15 cellular contexts compared by ENCODE assay signal in genomic region chr22:29769723-29770321, GRCh38. TPM values are rescaled to one million over a fixed set of nuclear protein-coding genes. Genes with fewer than 3 reads are reported as not detected.
"Had no signal": no experiment of that assay in that cellular context is flagged by ENCODE, and none has a peak within 500 bp of the region (broad histone marks: within the 10 kb centered on the region; RNA-seq: fewer than 3 reads in every experiment).

No MANE protein-coding gene starts in this region.

- DNase-seq: activated CD4-positive, CD25-positive, alpha-beta regulatory T cell treated with anti-CD3 and anti-CD28 coated beads, Interleukin-2, amount 50 U/mL, for 72 hours; activated gamma-delta T cell; activated T-cell treated with anti-CD3 and anti-CD28 coated beads, Interleukin-2, amount 50 U/mL, for 48 hours; heart left ventricle; left cardiac atrium; mammary epithelial cell; mucosa of descending colon; naive thymus-derived CD4-positive, alpha-beta T cell; occipital lobe; T1000 had no signal

- H3K27me3 Mint-ChIP-seq: naive thymus-derived CD4-positive, alpha-beta T cell had no signal

- H3K27ac Mint-ChIP-seq: stimulated activated effector memory CD8-positive, alpha-beta T cell treated with anti-CD3 and anti-CD28 coated beads, Interleukin-12 subunit alpha, Interleukin-12 subunit beta, amount 100 ng/mL, for 72 hours had no signal

- H3K9me3 ChIP-seq: ascending aorta, heart left ventricle, mucosa of descending colon had no signal

- ATAC-seq: heart left ventricle; left cardiac atrium; mucosa of descending colon; naive thymus-derived CD4-positive, alpha-beta T cell; stimulated activated effector memory CD8-positive, alpha-beta T cell treated with anti-CD3 and anti-CD28 coated beads, Interleukin-12 subunit alpha, Interleukin-12 subunit beta, amount 100 ng/mL, for 72 hours had no signal

- H3K27ac ChIP-seq: ascending aorta, epithelial cell of prostate had no signal

- H3K27me3 ChIP-seq: ascending aorta, heart left ventricle had no signal

- H3K9me3 Mint-ChIP-seq: naive thymus-derived CD4-positive, alpha-beta T cell; stimulated activated effector memory CD8-positive, alpha-beta T cell treated with anti-CD3 and anti-CD28 coated beads, Interleukin-12 subunit alpha, Interleukin-12 subunit beta, amount 100 ng/mL, for 72 hours had no signal

- H3K4me3 ChIP-seq: ascending aorta, mucosa of descending colon had no signal

RNA-seq across cellular contexts. Expression of gene CABP7, which starts 50.0 kb away (rescaled TPM):
- total RNA-seq: ascending aorta, bronchial epithelial cell, dermis microvascular lymphatic vessel endothelial cell, heart left ventricle, left cardiac atrium had no signal
- polyA plus RNA-seq: mammary epithelial cell had no signal
